In genomic region chr2:184039493-184039892, GRCh38 we compare ENCODE assay signal across 25 cellular contexts.
"Had no signal": no experiment of that assay in that cellular context is flagged by ENCODE, and none has a peak within 500 bp of the region (broad histone marks: within the 10 kb centered on the region; RNA-seq: fewer than 3 reads in every experiment).

No MANE protein-coding gene starts in this region.

- H3K27me3 ChIP-seq: esophagus squamous epithelium, gastrocnemius medialis, heart right ventricle, left lung had no signal

- ATAC-seq: effector memory CD8-positive, alpha-beta T cell; esophagus mucosa; gastrocnemius medialis; heart right ventricle; left cardiac atrium; left lung; left ventricle myocardium superior; lower lobe of right lung; naive thymus-derived CD8-positive, alpha-beta T cell had no signal

- FAIRE-seq: endometrium, islet of Langerhans, keratinocyte had no signal

- DNase-seq: cortex of kidney; effector CD8-positive, alpha-beta T cell; effector memory CD8-positive, alpha-beta T cell; endodermal cell; erythroblast; esophagus squamous epithelium; foreskin fibroblast; foreskin melanocyte; gastrocnemius medialis; glutamatergic neuron; head of caudate nucleus; heart right ventricle; hippocampal formation; left cardiac atrium; left lung; left ventricle myocardium superior; lower lobe of right lung; mucosa of descending colon; naive B cell; naive thymus-derived CD8-positive, alpha-beta T cell had no signal

- H3K4me3 ChIP-seq: esophagus squamous epithelium, gastrocnemius medialis, heart right ventricle, left lung, lower lobe of right lung, mucosa of descending colon had no signal

- H3K4me1 ChIP-seq: esophagus squamous epithelium, gastrocnemius medialis, left lung, lower lobe of right lung had no signal

- H3K27ac ChIP-seq: epithelial cell of prostate, esophagus squamous epithelium, gastrocnemius medialis, heart right ventricle, left lung, lower lobe of right lung had no signal

- H3K36me3 ChIP-seq: esophagus squamous epithelium, gastrocnemius medialis, heart right ventricle, left lung, lower lobe of right lung had no signal

- H3K9me3 ChIP-seq: esophagus squamous epithelium, gastrocnemius medialis, heart right ventricle, left lung, lower lobe of right lung, mucosa of descending colon had no signal
